13 cellular contexts compared by ENCODE assay signal in the genomic region with DNA sequence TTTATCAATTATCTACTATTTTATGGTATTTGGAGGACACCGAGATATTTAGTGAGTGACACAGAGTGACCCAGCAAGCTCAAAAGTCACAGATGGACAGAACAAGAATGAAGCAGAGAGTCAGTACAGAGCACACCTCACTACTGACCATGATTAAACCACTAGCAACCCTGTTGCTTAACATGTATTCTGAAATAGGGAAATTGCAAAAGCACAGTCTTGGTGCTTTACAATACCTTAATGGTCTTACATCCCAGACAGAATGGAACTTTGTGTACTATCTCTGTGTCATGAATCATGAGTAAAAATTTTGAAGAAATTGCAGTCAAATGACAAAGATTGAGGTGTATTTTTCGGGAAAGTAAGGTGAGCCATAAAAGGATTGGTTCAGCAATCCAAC. TPM values are rescaled to one million over a fixed set of nuclear protein-coding genes. Genes with fewer than 3 reads are reported as not detected.
A peak's percentile ranks its signal among the peaks of the same experiment; 100 is the strongest.
DNase-seq lines count a peak whose midpoint lies in the region; ATAC-seq, FAIRE-seq and TF ChIP-seq lines count a peak whose summit lies in the region.
"Had no signal": no experiment of that assay in that cellular context is flagged by ENCODE, and none has a peak within 500 bp of the region (broad histone marks: within the 10 kb centered on the region; RNA-seq: fewer than 3 reads in every experiment).

No MANE protein-coding gene starts in this region.

- no peak for TF ChIP-seq POLR2A in spleen (IDR thresholded peaks at IDR 0.05)

- TF ChIP-seq CTCF in bronchial epithelial cell (IDR thresholded peaks at IDR 0.05; ENCODE audit: insufficient read depth, low read length, severe bottlenecking) = no peak
- TF ChIP-seq CTCF in spleen (IDR thresholded peaks at IDR 0.05 in 8 of 11, conservative IDR thresholded peaks at IDR 0.05 in 3 of 11) = no peak

- no peaks in the 10 kb centered on the region for H3K36me3 ChIP-seq in bronchial epithelial cell (ENCODE audit: control insufficient read depth, insufficient read depth, low read length)
- no peaks in the 10 kb centered on the region for H3K36me3 ChIP-seq in spleen

- H3K27me3 ChIP-seq in bronchial epithelial cell (ENCODE audit: control insufficient read depth, insufficient read depth, low read length) (no peaks in the 10 kb centered on the region), spleen (replicated peaks in 1 of 7) (no peaks in the 10 kb centered on the region)

- H3K4me3 ChIP-seq in bronchial epithelial cell (ENCODE audit: low read depth, low read length) (no peak overlapping the region), spleen (peak overlapping the region in 1 of 8 donors; percentile 4)
- H3K4me3 ChIP-seq: skin epidermis had no signal

- CTCF ChIA-PET in activated naive CD4-positive, alpha-beta T cell treated with anti-CD3 and anti-CD28 coated beads, Interleukin-2, amount 10 ng/mL, durations not matched to agents 7 days and 5 days (lab: Charles Lee) = no interaction called here

- peak overlapping the region in 7 of 8 donors; percentile 71 to 93 (median 79) for H3K27ac ChIP-seq in spleen

- peak overlapping the region; percentile 8 for H3K4me3 Mint-ChIP-seq in activated naive CD4-positive, alpha-beta T cell treated with anti-CD3 and anti-CD28 coated beads, Interleukin-2, amount 10 ng/mL, durations not matched to agents 7 days and 5 days
- H3K4me3 Mint-ChIP-seq: nephron had no signal

- H3K27me3 Mint-ChIP-seq in activated naive CD4-positive, alpha-beta T cell treated with anti-CD3 and anti-CD28 coated beads, Interleukin-2, amount 10 ng/mL, durations not matched to agents 7 days and 5 days = no peaks in the 10 kb centered on the region

- no peak for FAIRE-seq in bronchial epithelial cell (lab: Jason Lieb, UNC)
- FAIRE-seq: GM18507 had no signal

- no peaks in the 10 kb centered on the region for H3K9me3 ChIP-seq in spleen

- intact Hi-C loops in spleen (cut with DNase I; ENCODE audit: low total_unique reads) = no loop called here

- H3K36me3 Mint-ChIP-seq in activated naive CD4-positive, alpha-beta T cell treated with anti-CD3 and anti-CD28 coated beads, Interleukin-2, amount 10 ng/mL, durations not matched to agents 7 days and 5 days = peaks cover 22% of the 10 kb centered on the region

- no peak for DNase-seq in activated naive CD4-positive, alpha-beta T cell treated with anti-CD3 and anti-CD28 coated beads, Interleukin-2, amount 10 ng/mL, durations not matched to agents 7 days and 5 days
- no peak for DNase-seq in activated naive CD4-positive, alpha-beta T cell treated with Interleukin-2 at 50 U/mL for 16 hours
- DNase-seq in OCI-M1 (lab: John Stamatoyannopoulos, UW) (peak; percentile 72), bronchial epithelial cell (ENCODE audit: low read depth) (peak; percentile 58), spleen (no peak), kidney glomerular epithelial cell (lab: John Stamatoyannopoulos, UW) (no peak)
- no peak for DNase-seq in stimulated activated CD4-positive, alpha-beta T cell treated with anti-CD3 and anti-CD28 coated beads, Interleukin-4, amount 100 ng/mL, for 24 hours
- DNase-seq: Karpas-422 had no signal

- ATAC-seq in esophagus mucosa = no peak

- H3K4me1 Mint-ChIP-seq in activated naive CD4-positive, alpha-beta T cell treated with anti-CD3 and anti-CD28 coated beads, Interleukin-2, amount 10 ng/mL, durations not matched to agents 7 days and 5 days = peaks cover 61% of the 10 kb centered on the region
- H3K4me1 Mint-ChIP-seq: nephron had no signal

- WGBS in spleen, 5 donors = 51 to 78% (median 69%) methylated on average over 2 of the region's 2 CpGs

- H3K4me1 ChIP-seq in spleen = peaks cover 0 to 72% (median 23%) of the 10 kb centered on the region in 6 donors

- no peak overlapping the region for H3K27ac Mint-ChIP-seq in activated naive CD4-positive, alpha-beta T cell treated with anti-CD3 and anti-CD28 coated beads, Interleukin-2, amount 10 ng/mL, durations not matched to agents 7 days and 5 days
- H3K27ac Mint-ChIP-seq: nephron had no signal

- peaks cover 4% of the 10 kb centered on the region for H3K9me3 Mint-ChIP-seq in activated naive CD4-positive, alpha-beta T cell treated with anti-CD3 and anti-CD28 coated beads, Interleukin-2, amount 10 ng/mL, durations not matched to agents 7 days and 5 days
- H3K9me3 Mint-ChIP-seq: nephron had no signal

RNA-seq across cellular contexts. Expression of a gene that starts 2.6 kb away (rescaled TPM):
- total RNA-seq in bronchial epithelial cell = under 0.01 TPM in 1 of 2 replicates, not detected in the other
- total RNA-seq in spleen = 10 to 100 TPM; 43.7 to 79.2 (median 51.1) TPM
- polyA plus RNA-seq in spleen = 10 to 100 TPM; 24.8 to 31.8 (median 24.8) TPM
- 2.2 TPM for total RNA-seq in esophagus mucosa
- total RNA-seq: fibroblast of lung had no signal
- polyA plus RNA-seq: fibroblast of lung had no signal

Comparison
In these comparisons a context has a peak if more than half of its experiments do, and no peak if none do; other contexts are left out.
1. DNase-seq: peak in OCI-M1 (single experiment) and bronchial epithelial cell (single experiment); none in activated naive CD4-positive, alpha-beta T cell treated with anti-CD3 and anti-CD28 coated beads, Interleukin-2, amount 10 ng/mL, durations not matched to agents 7 days and 5 days (single experiment), activated naive CD4-positive, alpha-beta T cell treated with Interleukin-2 at 50 U/mL for 16 hours (single experiment), spleen (single experiment), kidney glomerular epithelial cell (single experiment) and stimulated activated CD4-positive, alpha-beta T cell treated with anti-CD3 and anti-CD28 coated beads, Interleukin-4, amount 100 ng/mL, for 24 hours (single experiment).
2. RNA of a gene that starts 2.6 kb away (total RNA-seq): 43.7 to 79.2 TPM in spleen; 2.2 TPM in esophagus mucosa (single experiment) and under 0.01 TPM in bronchial epithelial cell; every median in the first group is over 10 times any median in the second.